In genomic region chr7:69199048-69199447, GRCh38 we compare ENCODE assay signal across 23 cellular contexts.
A peak's percentile ranks its signal among the peaks of the same experiment; 100 is the strongest.
DNase-seq lines count a peak whose midpoint lies in the region; ATAC-seq and TF ChIP-seq lines count a peak whose summit lies in the region.
"Had no signal": no experiment of that assay in that cellular context is flagged by ENCODE, and none has a peak within 500 bp of the region (broad histone marks: within the 10 kb centered on the region; RNA-seq: fewer than 3 reads in every experiment).

No MANE protein-coding gene starts in this region.

- H3K27ac ChIP-seq in CD4-positive, alpha-beta memory T cell (ENCODE audit: low read depth, low read length) = no peak overlapping the region
- H3K27ac ChIP-seq in OCI-LY7 (ENCODE audit: low read depth, low read length, poor library complexity, severe bottlenecking) (peak overlapping the region; percentile 41), MM.1S (ENCODE audit: low read length) (no peak overlapping the region), mammary epithelial cell (ENCODE audit: insufficient read depth, low read depth, low read length) (no peak overlapping the region)
- H3K27ac ChIP-seq: C4-2B, epithelial cell of prostate, parathyroid adenoma, skin epidermis had no signal

- H3K4me3 ChIP-seq in CD4-positive, alpha-beta memory T cell (ENCODE audit: low read length in 2 of 2) = no peak overlapping the region
- no peak overlapping the region for H3K4me3 ChIP-seq in OCI-LY7 (ENCODE audit: low read depth, low read length, poor library complexity, severe bottlenecking)
- H3K4me3 ChIP-seq in MM.1S (ENCODE audit: low read length) = no peak overlapping the region
- H3K4me3 ChIP-seq in mammary epithelial cell (replicated peaks in 1 of 3; ENCODE audit: insufficient read depth in 1 of 3, low read depth in 2 of 3, low read length in 3 of 3) = no peak overlapping the region
- H3K4me3 ChIP-seq: K562, skin epidermis had no signal

- in situ Hi-C loops in mammary epithelial cell (cut with MboI; ENCODE audit: low sequenced_read_pairs in 2 of 2) = no loop called here

- peak; percentile 49 for DNase-seq in SKM-1 treated with dmso at 0.1 percent for 144 hours (lab: John Stamatoyannopoulos, UW; ENCODE audit: unreplicated experiment)
- DNase-seq in SKM-1 (lab: John Stamatoyannopoulos, UW; ENCODE audit: unreplicated experiment) = no peak
- no peak for DNase-seq in CD4-positive, alpha-beta memory T cell
- DNase-seq in OCI-LY7 (ENCODE audit: low spot score) = peak; percentile 59
- DNase-seq in memory B cell (ENCODE audit: low spot score in 2 of 2) = no peak
- no peak for DNase-seq in MM.1S
- no peak for DNase-seq in NCI-H1436 treated with DMSO at 0.1 percent for 48 hours (lab: John Stamatoyannopoulos, UW)
- DNase-seq in mammary epithelial cell = no peak
- DNase-seq: 8988T; activated naive CD4-positive, alpha-beta T cell treated with Interleukin-2 at 50 U/mL for 16 hours; foreskin melanocyte; H7; NCI-H226; stimulated activated CD4-positive, alpha-beta T cell treated with anti-CD3 and anti-CD28 coated beads, Interleukin-4, amount 100 ng/mL, for 4 hours; stimulated activated CD8-positive, alpha-beta memory T cell treated with anti-CD3 and anti-CD28 coated beads, Interleukin-4, amount 100 ng/mL, for 48 hours; T-helper 1 cell; trophoblast cell had no signal

- CTCF ChIA-PET in CD4-positive, alpha-beta memory T cell (lab: Charles Lee; ENCODE audit: partially characterized antibody) = no interaction called here
- CTCF ChIA-PET in OCI-LY7 (lab: Charles Lee; ENCODE audit: unreplicated experiment) (no interaction called here), mammary epithelial cell (lab: Charles Lee; ENCODE audit: low non-redundant PET) (no interaction called here)

- H3K4me1 ChIP-seq in CD4-positive, alpha-beta memory T cell (ENCODE audit: insufficient read depth, low read length) = no peaks in the 10 kb centered on the region
- peaks cover 13% of the 10 kb centered on the region for H3K4me1 ChIP-seq in OCI-LY7 (ENCODE audit: insufficient read depth, low read length, poor library complexity, severe bottlenecking)
- no peaks in the 10 kb centered on the region for H3K4me1 ChIP-seq in MM.1S (ENCODE audit: low read length)
- no peaks in the 10 kb centered on the region for H3K4me1 ChIP-seq in mammary epithelial cell (ENCODE audit: insufficient read depth, low read length)
- H3K4me1 ChIP-seq: parathyroid adenoma had no signal

- H3K27me3 ChIP-seq in CD4-positive, alpha-beta memory T cell (ENCODE audit: insufficient read depth, low read length) = no peaks in the 10 kb centered on the region
- H3K27me3 ChIP-seq in MM.1S (replicated peaks; ENCODE audit: insufficient read depth, low read length) (no peaks in the 10 kb centered on the region), mammary epithelial cell (ENCODE audit: insufficient read depth, low read length) (no peaks in the 10 kb centered on the region)

- intact Hi-C loops in CD4-positive, alpha-beta memory T cell (cut with micrococcal nuclease) = no loop called here
- intact Hi-C loops in OCI-LY7 (cut with micrococcal nuclease; ENCODE audit: unreplicated experiment) = no loop called here
- intact Hi-C loops in mammary epithelial cell (cut with micrococcal nuclease) = no loop called here

- no peaks in the 10 kb centered on the region for H3K27me3 Mint-ChIP-seq in CD4-positive, alpha-beta memory T cell
- no peaks in the 10 kb centered on the region for H3K27me3 Mint-ChIP-seq in memory B cell
- H3K27me3 Mint-ChIP-seq: dendritic cell treated with granulocyte-macrophage colony-stimulating factor and Interleukin-4, amounts not matched to agents 40 ng/mL and 50 ng/mL, for 4 days had no signal

- no peak overlapping the region for H3K9ac ChIP-seq in MM.1S (ENCODE audit: low read length)
- no peak overlapping the region for H3K9ac ChIP-seq in mammary epithelial cell (ENCODE audit: insufficient read depth, low read length)
- H3K9ac ChIP-seq: parathyroid adenoma had no signal

- H3K79me2 ChIP-seq in OCI-LY7 (ENCODE audit: insufficient read depth, low read depth, low read length) (no peaks in the 10 kb centered on the region), MM.1S (ENCODE audit: low read length) (no peaks in the 10 kb centered on the region), mammary epithelial cell (ENCODE audit: insufficient read depth, low read length) (no peaks in the 10 kb centered on the region)
- H3K79me2 ChIP-seq: parathyroid adenoma had no signal

- peak overlapping the region; percentile 34 for H3K4me2 ChIP-seq in OCI-LY7 (ENCODE audit: low read length)
- H3K4me2 ChIP-seq in MM.1S (ENCODE audit: low read depth, low read length) = no peak overlapping the region
- no peak overlapping the region for H3K4me2 ChIP-seq in mammary epithelial cell (ENCODE audit: insufficient read depth, low read depth, low read length)

- no peaks in the 10 kb centered on the region for H3K36me3 ChIP-seq in CD4-positive, alpha-beta memory T cell (ENCODE audit: insufficient read depth, low read length)
- H3K36me3 ChIP-seq in OCI-LY7 (ENCODE audit: insufficient read depth, low read length) (no peaks in the 10 kb centered on the region), MM.1S (replicated peaks; ENCODE audit: insufficient read depth, low read length) (no peaks in the 10 kb centered on the region), mammary epithelial cell (ENCODE audit: insufficient read depth, low read length) (no peaks in the 10 kb centered on the region)

- POLR2A ChIA-PET in CD4-positive, alpha-beta memory T cell (lab: Charles Lee; ENCODE audit: partially characterized antibody) = no interaction called here
- POLR2A ChIA-PET in OCI-LY7 (lab: Charles Lee) = interaction anchor here (1.5 kb wide), 1 partner anchor 9 kb away, joined by 4 read pairs; no protein-coding TSS in a partner anchor

- H3K4me3 Mint-ChIP-seq in CD4-positive, alpha-beta memory T cell = no peak overlapping the region
- peak overlapping the region; percentile 0 for H3K4me3 Mint-ChIP-seq in memory B cell
- H3K4me3 Mint-ChIP-seq: dendritic cell treated with granulocyte-macrophage colony-stimulating factor and Interleukin-4, amounts not matched to agents 40 ng/mL and 50 ng/mL, for 4 days had no signal

- no peaks in the 10 kb centered on the region for H3F3A ChIP-seq in MM.1S (ENCODE audit: insufficient read depth, low read length)

- peaks cover 2 to 49% (median 31%) of the 10 kb centered on the region in 8 donors for H3K9me3 Mint-ChIP-seq in CD4-positive, alpha-beta memory T cell
- H3K9me3 Mint-ChIP-seq in memory B cell = peaks cover 18% of the 10 kb centered on the region

- H3K27ac Mint-ChIP-seq in CD4-positive, alpha-beta memory T cell = peak overlapping the region in 4 of 7 donors; percentile 42 to 94 (median 66)
- peak overlapping the region; percentile 52 for H3K27ac Mint-ChIP-seq in memory B cell
- H3K27ac Mint-ChIP-seq: dendritic cell treated with granulocyte-macrophage colony-stimulating factor and Interleukin-4, amounts not matched to agents 40 ng/mL and 50 ng/mL, for 4 days had no signal

- H2AFZ ChIP-seq in OCI-LY7 (ENCODE audit: low read length) (no peak overlapping the region; the same call in 1 of the 2 replicates), MM.1S (ENCODE audit: low read length) (no peak overlapping the region), mammary epithelial cell (ENCODE audit: low read depth, low read length) (no peak overlapping the region)
- H2AFZ ChIP-seq: parathyroid adenoma had no signal

- H3K9me3 ChIP-seq in CD4-positive, alpha-beta memory T cell (ENCODE audit: control insufficient read depth in 1 of 2, low read length in 2 of 2) = peaks cover 4 to 10% of the 10 kb centered on the region in 2 donors
- H3K9me3 ChIP-seq in OCI-LY7 (ENCODE audit: low read length) (no peaks in the 10 kb centered on the region; the same call in 1 of the 2 replicates), MM.1S (replicated peaks; ENCODE audit: insufficient read depth, low read length) (no peaks in the 10 kb centered on the region), mammary epithelial cell (replicated peaks; ENCODE audit: insufficient read depth, low read length) (peaks cover 31% of the 10 kb centered on the region)

- no peaks in the 10 kb centered on the region for H3K36me3 Mint-ChIP-seq in CD4-positive, alpha-beta memory T cell
- H3K36me3 Mint-ChIP-seq in memory B cell = peaks cover 8% of the 10 kb centered on the region

- TF ChIP-seq CTCF in OCI-LY7 (conservative IDR thresholded peaks at IDR 0.05; ENCODE audit: low read length) (no peak), MM.1S (IDR thresholded peaks at IDR 0.05; ENCODE audit: low read length) (no peak), mammary epithelial cell (conservative IDR thresholded peaks at IDR 0.05 in 1 of 2, IDR thresholded peaks at IDR 0.05 in 1 of 2; ENCODE audit: extremely low read depth in 1 of 2, insufficient read depth in 1 of 2, low read depth in 1 of 2, low read length in 2 of 2) (no peak)

- no TSS peak for BruUV-seq in OCI-LY7 (replicated peaks; lab: Mats Ljungman, UMichigan)
- no TSS peak for BruUV-seq in mammary epithelial cell (replicated peaks; lab: Mats Ljungman, UMichigan)

- peaks cover 7 to 11% (median 7%) of the 10 kb centered on the region in 4 donors for H3K4me1 Mint-ChIP-seq in CD4-positive, alpha-beta memory T cell
- H3K4me1 Mint-ChIP-seq in memory B cell = peaks cover 7% of the 10 kb centered on the region

- 67% methylated on average over 3 of the region's 5 CpGs for WGBS in mammary epithelial cell (ENCODE audit: low coverage, missing lambda C conversion rate)

- H4K20me1 ChIP-seq in OCI-LY7 (ENCODE audit: insufficient read depth, low read length) = no peaks in the 10 kb centered on the region
- no peaks in the 10 kb centered on the region for H4K20me1 ChIP-seq in MM.1S (ENCODE audit: insufficient read depth, low read length)
- H4K20me1 ChIP-seq in mammary epithelial cell (ENCODE audit: insufficient read depth, low read length) = no peaks in the 10 kb centered on the region

- H3K9me2 ChIP-seq in OCI-LY7 (ENCODE audit: insufficient read depth, low read length) = no peaks in the 10 kb centered on the region
- no peaks in the 10 kb centered on the region for H3K9me2 ChIP-seq in MM.1S (replicated peaks; ENCODE audit: insufficient read depth, low read length)

- dilution Hi-C loops in mammary epithelial cell (cut with HindIII; ENCODE audit: low sequenced_read_pairs) = no loop called here

- peak; percentile 52 for ATAC-seq in memory B cell (ENCODE audit: low read depth)
- ATAC-seq: K562 had no signal

Comparison
In these comparisons a context has a peak if more than half of its experiments do, and no peak if none do; other contexts are left out.
1. DNase-seq: peak in SKM-1 treated with dmso at 0.1 percent for 144 hours (single experiment) and OCI-LY7 (single experiment); none in SKM-1 (single experiment), CD4-positive, alpha-beta memory T cell (0 of 5), memory B cell (0 of 2), MM.1S (single experiment), NCI-H1436 treated with DMSO at 0.1 percent for 48 hours (single experiment) and mammary epithelial cell (single experiment).